In genomic region chr1:46301406-46302090, GRCh38 we compare ENCODE assay signal across 8 cellular contexts. TPM values are rescaled to one million over a fixed set of nuclear protein-coding genes. Genes with fewer than 3 reads are reported as not detected.
A peak's percentile ranks its signal among the peaks of the same experiment; 100 is the strongest.
DNase-seq lines count a peak whose midpoint lies in the region; ATAC-seq, FAIRE-seq and TF ChIP-seq lines count a peak whose summit lies in the region.

No MANE protein-coding gene starts in this region.

- peak; percentile 57 for DNase-seq in EH (ENCODE audit: low read depth)
- peak; percentile 63 for DNase-seq in WTC11 (ENCODE audit: low spot score)
- DNase-seq in fibroblast of mammary gland (ENCODE audit: low read depth), result peak; percentile 47
- no peak for DNase-seq in natural killer cell treated with Interleukin-12 subunit alpha and Interleukin-12 subunit beta and Interleukin-15 and Interleukin-18, amount 100 ng/mL, for 72 hours (ENCODE audit: low spot score)
- peak; percentile 36 to 49 for DNase-seq in uterus
- DNase-seq in medulla oblongata (ENCODE audit: extremely low spot score), result no peak
- no peak for DNase-seq in D721Med (ENCODE audit: insufficient read length, low spot score)

- no peak for TF ChIP-seq POLR2A in uterus (IDR thresholded peaks at IDR 0.05)

- no peak for FAIRE-seq in D721Med (lab: Jason Lieb, UNC)

- POLR2A ChIA-PET in WTC11 (lab: Charles Lee), result interaction anchor here (1.1 kb wide), 1 partner anchor 17 kb away, joined by 3 read pairs; no protein-coding TSS in a partner anchor

- peak overlapping the region; percentile 100 for H3K4me3 Mint-ChIP-seq in WTC11
- peak overlapping the region; percentile 99 for H3K4me3 Mint-ChIP-seq in natural killer cell treated with Interleukin-12 subunit alpha and Interleukin-12 subunit beta and Interleukin-15 and Interleukin-18, amount 100 ng/mL, for 72 hours

- peak overlapping the region; percentile 95 to 96 for H3K27ac ChIP-seq in uterus

- ATAC-seq in HG03432 (IDR thresholded peaks at IDR 0.05; ENCODE audit: unreplicated experiment), result peak; percentile 4
- ATAC-seq in WTC11, result peak; percentile 7
- peak; percentile 2 to 14 for ATAC-seq in natural killer cell treated with Interleukin-12 subunit alpha and Interleukin-12 subunit beta and Interleukin-15 and Interleukin-18, amount 100 ng/mL, for 72 hours

- no peaks in the 10 kb centered on the region for H3K36me3 ChIP-seq in uterus

- H3K4me1 ChIP-seq in uterus, result peaks cover 10 to 17% of the 10 kb centered on the region in 2 donors

- H3K36me3 Mint-ChIP-seq in WTC11, result peaks cover 26% of the 10 kb centered on the region
- peaks cover 21% of the 10 kb centered on the region for H3K36me3 Mint-ChIP-seq in natural killer cell treated with Interleukin-12 subunit alpha and Interleukin-12 subunit beta and Interleukin-15 and Interleukin-18, amount 100 ng/mL, for 72 hours

- CTCF ChIA-PET in WTC11 (lab: Charles Lee), result interaction anchor here (0.6 to 1.1 kb wide), 3 partner anchors 38 to 46 kb away, joined by 3 to 6 read pairs (median 5); no protein-coding TSS in a partner anchor

- no peak for TF ChIP-seq CTCF in WTC11 (IDR thresholded peaks at IDR 0.05)
- no peak for TF ChIP-seq CTCF in fibroblast of mammary gland (conservative IDR thresholded peaks at IDR 0.05; ENCODE audit: control insufficient read depth, insufficient read depth, low read depth, low read length)
- no peak for TF ChIP-seq CTCF in uterus (IDR thresholded peaks at IDR 0.05)
- no peak for TF ChIP-seq CTCF in D721Med (IDR thresholded peaks at IDR 0.05; ENCODE audit: insufficient read depth, missing control alignments)

- no peaks in the 10 kb centered on the region for H3K27me3 ChIP-seq in uterus

- H3K4me3 ChIP-seq in fibroblast of mammary gland (ENCODE audit: control insufficient read depth, low read depth, low read length) (peak overlapping the region; percentile 97), uterus (peak overlapping the region; percentile 79 to 85)

- no peaks in the 10 kb centered on the region for H3K27me3 Mint-ChIP-seq in WTC11 (ENCODE audit: low read depth)
- H3K27me3 Mint-ChIP-seq in natural killer cell treated with Interleukin-12 subunit alpha and Interleukin-12 subunit beta and Interleukin-15 and Interleukin-18, amount 100 ng/mL, for 72 hours, result no peaks in the 10 kb centered on the region

- H3K27ac Mint-ChIP-seq in WTC11, result peak overlapping the region; percentile 67
- peak overlapping the region; percentile 95 to 98 for H3K27ac Mint-ChIP-seq in natural killer cell treated with Interleukin-12 subunit alpha and Interleukin-12 subunit beta and Interleukin-15 and Interleukin-18, amount 100 ng/mL, for 72 hours

- no peaks in the 10 kb centered on the region for H3K9me3 ChIP-seq in uterus

- no peaks in the 10 kb centered on the region for H3K9me3 Mint-ChIP-seq in WTC11
- H3K9me3 Mint-ChIP-seq in natural killer cell treated with Interleukin-12 subunit alpha and Interleukin-12 subunit beta and Interleukin-15 and Interleukin-18, amount 100 ng/mL, for 72 hours, result no peaks in the 10 kb centered on the region

- intact Hi-C loops in uterus (cut with DNase I; ENCODE audit: low total_unique reads), result no loop called here

- H3K4me1 Mint-ChIP-seq in WTC11, result peaks cover 46% of the 10 kb centered on the region
- peaks cover 27 to 30% of the 10 kb centered on the region in 2 donors for H3K4me1 Mint-ChIP-seq in natural killer cell treated with Interleukin-12 subunit alpha and Interleukin-12 subunit beta and Interleukin-15 and Interleukin-18, amount 100 ng/mL, for 72 hours (ENCODE audit: low read depth in 2 of 2)

TF ChIP-seq in WTC11, 78 proteins besides CTCF, POLR2A, EP300 and RAD21:
- TF ChIP-seq FOXK1 (CRISPR knock-in tag; IDR thresholded peaks at IDR 0.05) (no peak), ZNF317 (CRISPR knock-in tag; IDR thresholded peaks at IDR 0.05; ENCODE audit: borderline replicate concordance, low read depth) (no peak), TEAD1 (CRISPR knock-in tag; IDR thresholded peaks at IDR 0.05) (0 out of 2 replicates have a peak, but pooled peaks have one; percentile 7), SP1 (CRISPR knock-in tag; conservative IDR thresholded peaks at IDR 0.05) (0 out of 2 replicates have a peak, but pooled peaks have one; percentile 43), SMAD4 (CRISPR knock-in tag; IDR thresholded peaks at IDR 0.05) (no peak), KAT7 (CRISPR knock-in tag; IDR thresholded peaks at IDR 0.05; ENCODE audit: borderline replicate concordance) (no peak), NR1H2 (CRISPR knock-in tag; IDR thresholded peaks at IDR 0.05) (no peak), JUN (CRISPR knock-in tag; IDR thresholded peaks at IDR 0.05) (no peak), ZMAT4 (CRISPR knock-in tag; IDR thresholded peaks at IDR 0.05) (no peak), ZNF121 (CRISPR knock-in tag; IDR thresholded peaks at IDR 0.05) (no peak), MYBL2 (CRISPR knock-in tag; IDR thresholded peaks at IDR 0.05) (no peak), USF2 (CRISPR knock-in tag; IDR thresholded peaks at IDR 0.05) (no peak), JAZF1 (CRISPR knock-in tag; IDR thresholded peaks at IDR 0.05) (no peak), FOXP1 (CRISPR knock-in tag; IDR thresholded peaks at IDR 0.05; ENCODE audit: borderline replicate concordance) (peak; percentile 34; the same call in 1 of the 2 replicates)
- TF ChIP-seq, protein P1, sequence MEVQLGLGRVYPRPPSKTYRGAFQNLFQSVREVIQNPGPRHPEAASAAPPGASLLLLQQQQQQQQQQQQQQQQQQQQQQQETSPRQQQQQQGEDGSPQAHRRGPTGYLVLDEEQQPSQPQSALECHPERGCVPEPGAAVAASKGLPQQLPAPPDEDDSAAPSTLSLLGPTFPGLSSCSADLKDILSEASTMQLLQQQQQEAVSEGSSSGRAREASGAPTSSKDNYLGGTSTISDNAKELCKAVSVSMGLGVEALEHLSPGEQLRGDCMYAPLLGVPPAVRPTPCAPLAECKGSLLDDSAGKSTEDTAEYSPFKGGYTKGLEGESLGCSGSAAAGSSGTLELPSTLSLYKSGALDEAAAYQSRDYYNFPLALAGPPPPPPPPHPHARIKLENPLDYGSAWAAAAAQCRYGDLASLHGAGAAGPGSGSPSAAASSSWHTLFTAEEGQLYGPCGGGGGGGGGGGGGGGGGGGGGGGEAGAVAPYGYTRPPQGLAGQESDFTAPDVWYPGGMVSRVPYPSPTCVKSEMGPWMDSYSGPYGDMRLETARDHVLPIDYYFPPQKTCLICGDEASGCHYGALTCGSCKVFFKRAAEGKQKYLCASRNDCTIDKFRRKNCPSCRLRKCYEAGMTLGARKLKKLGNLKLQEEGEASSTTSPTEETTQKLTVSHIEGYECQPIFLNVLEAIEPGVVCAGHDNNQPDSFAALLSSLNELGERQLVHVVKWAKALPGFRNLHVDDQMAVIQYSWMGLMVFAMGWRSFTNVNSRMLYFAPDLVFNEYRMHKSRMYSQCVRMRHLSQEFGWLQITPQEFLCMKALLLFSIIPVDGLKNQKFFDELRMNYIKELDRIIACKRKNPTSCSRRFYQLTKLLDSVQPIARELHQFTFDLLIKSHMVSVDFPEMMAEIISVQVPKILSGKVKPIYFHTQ (CRISPR knock-in tag; IDR thresholded peaks at IDR 0.05), result no peak
- TF ChIP-seq, protein P2, sequence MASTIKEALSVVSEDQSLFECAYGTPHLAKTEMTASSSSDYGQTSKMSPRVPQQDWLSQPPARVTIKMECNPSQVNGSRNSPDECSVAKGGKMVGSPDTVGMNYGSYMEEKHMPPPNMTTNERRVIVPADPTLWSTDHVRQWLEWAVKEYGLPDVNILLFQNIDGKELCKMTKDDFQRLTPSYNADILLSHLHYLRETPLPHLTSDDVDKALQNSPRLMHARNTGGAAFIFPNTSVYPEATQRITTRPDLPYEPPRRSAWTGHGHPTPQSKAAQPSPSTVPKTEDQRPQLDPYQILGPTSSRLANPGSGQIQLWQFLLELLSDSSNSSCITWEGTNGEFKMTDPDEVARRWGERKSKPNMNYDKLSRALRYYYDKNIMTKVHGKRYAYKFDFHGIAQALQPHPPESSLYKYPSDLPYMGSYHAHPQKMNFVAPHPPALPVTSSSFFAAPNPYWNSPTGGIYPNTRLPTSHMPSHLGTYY (CRISPR knock-in tag; IDR thresholded peaks at IDR 0.05), result no peak
- TF ChIP-seq, protein P3, sequence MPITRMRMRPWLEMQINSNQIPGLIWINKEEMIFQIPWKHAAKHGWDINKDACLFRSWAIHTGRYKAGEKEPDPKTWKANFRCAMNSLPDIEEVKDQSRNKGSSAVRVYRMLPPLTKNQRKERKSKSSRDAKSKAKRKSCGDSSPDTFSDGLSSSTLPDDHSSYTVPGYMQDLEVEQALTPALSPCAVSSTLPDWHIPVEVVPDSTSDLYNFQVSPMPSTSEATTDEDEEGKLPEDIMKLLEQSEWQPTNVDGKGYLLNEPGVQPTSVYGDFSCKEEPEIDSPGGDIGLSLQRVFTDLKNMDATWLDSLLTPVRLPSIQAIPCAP (CRISPR knock-in tag; IDR thresholded peaks at IDR 0.05), result no peak
TF ChIP-seq in WTC11: peak in this region for 3.

RNA-seq across cellular contexts. Expression of gene LRRC41, which starts 1.9 kb away (rescaled TPM):
- total RNA-seq in WTC11 (2021) (44.8 to 46.2 TPM (median 46.0 TPM) in 3 replicates), uterus (10 to 100 TPM; 26.8 to 87.2 (median 60.3) TPM)
- 10 to 100 TPM; 43.2 to 45.5 TPM for total RNA-seq in natural killer cell treated with Interleukin-12 subunit alpha and Interleukin-12 subunit beta and Interleukin-15 and Interleukin-18, amount 100 ng/mL, for 72 hours

RNA-seq across cellular contexts. Expression of gene UQCRH, which starts 1.9 kb away (rescaled TPM):
- total RNA-seq in WTC11 (2021) (584 to 663 TPM (median 611 TPM) in 3 replicates), uterus (100 to 1,000 TPM; 111 to 354 (median 296) TPM)
- total RNA-seq in natural killer cell treated with Interleukin-12 subunit alpha and Interleukin-12 subunit beta and Interleukin-15 and Interleukin-18, amount 100 ng/mL, for 72 hours, result 100 to 1,000 TPM; 236 to 253 TPM

RNA-seq across cellular contexts. Expression of gene NSUN4, which starts 39.1 kb away (rescaled TPM):
- total RNA-seq in WTC11 (2021), result 19.5 to 22.6 TPM (median 21.0 TPM) in 3 replicates
- total RNA-seq in natural killer cell treated with Interleukin-12 subunit alpha and Interleukin-12 subunit beta and Interleukin-15 and Interleukin-18, amount 100 ng/mL, for 72 hours, result 10 to 100 TPM; 24.0 to 43.8 TPM
- total RNA-seq in uterus, result 10 to 100 TPM in 3 of 4 donors, 1 to 10 TPM in 1; 1.0 to 42.4 (median 23.2) TPM

RNA-seq across cellular contexts. Expression of gene RAD54L, which starts 54.0 kb away (rescaled TPM):
- total RNA-seq in WTC11 (2021) (51.2 to 54.7 TPM (median 53.7 TPM) in 3 replicates), uterus (1 to 10 TPM in 2 of 4 donors, not detected in 2; 1.2 to 7.3 TPM)
- 10 to 100 TPM; 23.3 to 87.5 TPM for total RNA-seq in natural killer cell treated with Interleukin-12 subunit alpha and Interleukin-12 subunit beta and Interleukin-15 and Interleukin-18, amount 100 ng/mL, for 72 hours

Comparison
In these comparisons a context has a peak if more than half of its experiments do, and no peak if none do; other contexts are left out.
1. DNase-seq: peak in EH (single experiment), WTC11 (single experiment), fibroblast of mammary gland (single experiment) and uterus (2 of 2); none in natural killer cell treated with Interleukin-12 subunit alpha and Interleukin-12 subunit beta and Interleukin-15 and Interleukin-18, amount 100 ng/mL, for 72 hours (single experiment), medulla oblongata (single experiment) and D721Med (single experiment).
2. Peak in every context shown above with its lines, with median percentiles within 50 percentile points of each other: ATAC-seq.